1 cellular context compared by ENCODE assay signal in genomic region chr1:110083453-110084225, GRCh38.
A peak's percentile ranks its signal among the peaks of the same experiment; 100 is the strongest.
TF ChIP-seq lines count a peak whose summit lies in the region.

No MANE protein-coding gene starts in this region.

TF ChIP-seq in H1, 55 proteins besides CTCF, POLR2A, EP300 and RAD21 (continued from another document):
- TF ChIP-seq ATF2 (IDR thresholded peaks at IDR 0.05; ENCODE audit: low read length) (no peak), FOSL1 (IDR thresholded peaks at IDR 0.05; ENCODE audit: insufficient read depth, low read depth, low read length) (no peak), KDM1A (IDR thresholded peaks at IDR 0.05; ENCODE audit: borderline replicate concordance, low read length) (no peak), HDAC2 (IDR thresholded peaks at IDR 0.05; ENCODE audit: borderline replicate concordance in 1 of 2, low read depth in 2 of 2, low read length in 2 of 2) (no peak), RBBP5 (IDR thresholded peaks at IDR 0.05; ENCODE audit: borderline replicate concordance, low read depth, low read length) (no peak), POU5F1 (IDR thresholded peaks at IDR 0.05; ENCODE audit: low read depth, low read length) (no peak), CBX5 (IDR thresholded peaks at IDR 0.05; ENCODE audit: low read depth, low read length) (no peak), SP2 (IDR thresholded peaks at IDR 0.05; ENCODE audit: low read length) (no peak), TCF12 (IDR thresholded peaks at IDR 0.05; ENCODE audit: low read depth, low read length) (no peak), HDAC6 (IDR thresholded peaks at IDR 0.05; ENCODE audit: low read depth, low read length) (no peak), CHD2 (IDR thresholded peaks at IDR 0.05; ENCODE audit: low read length) (no peak), PHF8 (conservative IDR thresholded peaks at IDR 0.05; ENCODE audit: low read depth, low read length) (no peak), CTBP2 (IDR thresholded peaks at IDR 0.05; ENCODE audit: borderline replicate concordance, insufficient read depth, insufficient read length, low read length) (no peak), SAP30 (IDR thresholded peaks at IDR 0.05; ENCODE audit: insufficient read depth, insufficient replicate concordance, low read length) (no peak), MAX (IDR thresholded peaks at IDR 0.05) (no peak), RNF2 (IDR thresholded peaks at IDR 0.05; ENCODE audit: borderline replicate concordance, low read depth, low read length, missing control alignments, poor library complexity, severe bottlenecking) (peak; percentile 81), EGR1 (IDR thresholded peaks at IDR 0.05; ENCODE audit: borderline replicate concordance, low read depth, low read length) (no peak), EZH2 (IDR thresholded peaks at IDR 0.05; ENCODE audit: low read depth, low read length, severe bottlenecking) (no peak), CHD7 (IDR thresholded peaks at IDR 0.05; ENCODE audit: insufficient replicate concordance, low read length) (no peak), ASH2L (IDR thresholded peaks at IDR 0.05; ENCODE audit: low read length) (no peak), SUZ12 (IDR thresholded peaks at IDR 0.05; ENCODE audit: low read length) (peak; percentile 69), USF2 (IDR thresholded peaks at IDR 0.05; ENCODE audit: low read length) (no peak), SP4 (IDR thresholded peaks at IDR 0.05; ENCODE audit: low read length) (no peak), SP1 (IDR thresholded peaks at IDR 0.05; ENCODE audit: low read depth, low read length) (no peak)
